Comparison of ENCODE assay signal across 15 cellular contexts in the genomic region with DNA sequence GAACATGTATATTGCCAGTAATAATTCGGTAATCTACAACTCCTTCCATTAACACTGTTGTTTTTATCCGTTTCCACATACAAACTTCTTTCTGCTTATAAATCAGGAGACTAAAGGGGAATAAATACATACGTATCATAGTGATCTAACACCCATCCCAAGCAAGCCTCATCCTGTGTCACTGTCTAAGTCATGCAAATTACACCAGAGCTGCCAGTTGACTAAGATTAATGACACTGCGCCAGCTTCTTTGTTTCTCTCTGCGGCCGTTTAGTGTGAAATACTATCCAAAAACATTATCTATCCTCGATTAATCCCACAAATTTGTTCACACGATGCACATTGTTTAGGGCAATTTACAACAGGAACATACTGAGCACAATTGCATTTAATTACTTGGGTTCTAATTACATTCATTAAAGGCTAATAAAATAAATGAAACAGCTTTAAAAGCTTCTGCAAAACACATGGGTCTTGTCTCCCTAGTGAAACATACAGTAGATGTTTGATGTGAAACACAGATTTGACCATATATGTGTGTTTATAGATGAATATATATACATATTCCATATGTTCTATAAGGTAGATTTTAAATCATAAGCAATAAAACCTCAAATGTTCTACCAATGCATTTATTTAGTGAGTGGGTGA.
DNase-seq lines count a peak whose midpoint lies in the region; TF ChIP-seq lines count a peak whose summit lies in the region.
"Had no signal": no experiment of that assay in that cellular context is flagged by ENCODE, and none has a peak within 500 bp of the region (broad histone marks: within the 10 kb centered on the region; RNA-seq: fewer than 3 reads in every experiment).

No MANE protein-coding gene starts in this region.

- no peaks in the 10 kb centered on the region for H3K27me3 ChIP-seq in HAP-1 (ENCODE audit: low read depth)
- H3K27me3 ChIP-seq in WERI-Rb-1 (ENCODE audit: insufficient read depth, low read depth, severe bottlenecking): no peaks in the 10 kb centered on the region

- DNase-seq in HAP-1 (ENCODE audit: low spot score in 2 of 2) (peak; percentile 71 to 86), NCI-H1694 (lab: John Stamatoyannopoulos, UW) (peak; percentile 58), WERI-Rb-1 (peak; percentile 39), medulla oblongata (ENCODE audit: extremely low spot score) (peak; percentile 4), NCI-H1092 (lab: John Stamatoyannopoulos, UW) (no peak), putamen (ENCODE audit: low spot score) (no peak), epidermal melanocyte (ENCODE audit: insufficient read length, low spot score) (no peak)
- DNase-seq: activated CD8-positive, alpha-beta T cell treated with anti-CD3 and anti-CD28 coated beads for 36 hours; amygdala; C1 segment of cervical spinal cord; EL; naive thymus-derived CD4-positive, alpha-beta T cell had no signal

- H3K27ac ChIP-seq in WERI-Rb-1: no peak overlapping the region
- H3K27ac ChIP-seq: coronary artery, SK-N-MC, thoracic aorta had no signal

- in situ Hi-C loops in HAP-1 (cut with MboI; ENCODE audit: low sequenced_read_pairs): no loop called here

- peaks cover 32% of the 10 kb centered on the region for H3K4me1 ChIP-seq in HAP-1

- no peak overlapping the region for H3K4me3 ChIP-seq in HAP-1
- H3K4me3 ChIP-seq in WERI-Rb-1 (ENCODE audit: low read depth, low read length): peak overlapping the region; percentile 2
- H3K4me3 ChIP-seq: coronary artery, SK-N-MC, thoracic aorta had no signal

- TF ChIP-seq CTCF in WERI-Rb-1 (IDR thresholded peaks at IDR 0.05; ENCODE audit: low read depth, low read length): no peak

- no peaks in the 10 kb centered on the region for H3K9me3 ChIP-seq in HAP-1
- no peaks in the 10 kb centered on the region for H3K9me3 ChIP-seq in WERI-Rb-1 (ENCODE audit: severe bottlenecking)
- H3K9me3 ChIP-seq: thoracic aorta had no signal

- no peaks in the 10 kb centered on the region for H3K36me3 ChIP-seq in HAP-1 (replicated peaks)
- no peaks in the 10 kb centered on the region for H3K36me3 ChIP-seq in WERI-Rb-1
- H3K36me3 ChIP-seq: thoracic aorta had no signal

Comparison
In these comparisons a context has a peak if more than half of its experiments do, and no peak if none do; other contexts are left out.
1. DNase-seq: peak in HAP-1 (2 of 2), NCI-H1694 (single experiment), WERI-Rb-1 (single experiment) and medulla oblongata (single experiment); none in NCI-H1092 (single experiment), putamen (single experiment) and epidermal melanocyte (single experiment).